In genomic region chr2:236051803-236052202, GRCh38 we compare ENCODE assay signal across 17 cellular contexts.
DNase-seq lines count a peak whose midpoint lies in the region; ATAC-seq and TF ChIP-seq lines count a peak whose summit lies in the region.
"Had no signal": no experiment of that assay in that cellular context is flagged by ENCODE, and none has a peak within 500 bp of the region (broad histone marks: within the 10 kb centered on the region; RNA-seq: fewer than 3 reads in every experiment).

No MANE protein-coding gene starts in this region.

- DNase-seq in breast epithelium (ENCODE audit: low spot score in 2 of 2) (no peak), mammary epithelial cell (no peak), mesenchymal stem cell (no peak), retina (peak; percentile 32), WERI-Rb-1 (no peak), PC-3 (no peak), NCI-H1092 (lab: John Stamatoyannopoulos, UW) (no peak)
- DNase-seq: Caco-2; CD4-positive, CD25-positive, alpha-beta regulatory T cell; CD8-positive, alpha-beta T cell; DMS153; DND-41; GOT3; HCEC 1CT had no signal

- POLR2A ChIA-PET in PC-3 (lab: Charles Lee; ENCODE audit: unreplicated experiment), result no interaction called here

- H3F3A ChIP-seq in PC-3 (ENCODE audit: low read length, unreplicated experiment), result no peaks in the 10 kb centered on the region

- CTCF ChIA-PET in mammary epithelial cell (lab: Charles Lee; ENCODE audit: low non-redundant PET) (no interaction called here), PC-3 (lab: Charles Lee) (no interaction called here)

- no peak overlapping the region for H4K8ac ChIP-seq in mesenchymal stem cell (ENCODE audit: low read length)

- no peaks in the 10 kb centered on the region for H3K36me3 ChIP-seq in breast epithelium
- H3K36me3 ChIP-seq in mammary epithelial cell (ENCODE audit: insufficient read depth, low read length), result no peaks in the 10 kb centered on the region
- peaks cover 24% of the 10 kb centered on the region in 2 experiments for H3K36me3 ChIP-seq in mesenchymal stem cell (ENCODE audit: control insufficient read depth in 1 of 2, insufficient read depth in 2 of 2, low read depth in 1 of 2, low read length in 2 of 2)
- H3K36me3 ChIP-seq in WERI-Rb-1, result peaks cover 49% of the 10 kb centered on the region
- H3K36me3 ChIP-seq in PC-3 (ENCODE audit: low read depth, low read length), result peaks cover 3% of the 10 kb centered on the region; the same call in 1 of the 2 replicates

- H2AK5ac ChIP-seq in mesenchymal stem cell (ENCODE audit: low read length, severe bottlenecking), result no peak overlapping the region

- H3K27me3 ChIP-seq in breast epithelium (no peaks in the 10 kb centered on the region), mammary epithelial cell (ENCODE audit: insufficient read depth, low read length) (no peaks in the 10 kb centered on the region), mesenchymal stem cell (ENCODE audit: control insufficient read depth in 1 of 2, insufficient read depth in 1 of 2, low read length in 2 of 2) (no peaks in the 10 kb centered on the region), WERI-Rb-1 (ENCODE audit: insufficient read depth, low read depth, severe bottlenecking) (no peaks in the 10 kb centered on the region), PC-3 (ENCODE audit: low read length) (no peaks in the 10 kb centered on the region)
- H3K27me3 ChIP-seq: BLaER1 had no signal

- H3K9ac ChIP-seq in mammary epithelial cell (ENCODE audit: insufficient read depth, low read length), result no peak overlapping the region
- H3K9ac ChIP-seq in mesenchymal stem cell (ENCODE audit: low read length), result peak overlapping the region; percentile 42
- H3K9ac ChIP-seq in PC-3 (ENCODE audit: low read length), result no peak overlapping the region
- H3K9ac ChIP-seq: BLaER1 had no signal

- H3K79me1 ChIP-seq in mesenchymal stem cell (replicated peaks; ENCODE audit: low read length, poor library complexity, severe bottlenecking), result no peaks in the 10 kb centered on the region

- H3K9me3 ChIP-seq in breast epithelium (no peaks in the 10 kb centered on the region), mammary epithelial cell (replicated peaks; ENCODE audit: insufficient read depth, low read length) (no peaks in the 10 kb centered on the region), mesenchymal stem cell (ENCODE audit: control insufficient read depth, low read length) (no peaks in the 10 kb centered on the region), WERI-Rb-1 (ENCODE audit: severe bottlenecking) (no peaks in the 10 kb centered on the region), PC-3 (ENCODE audit: low read length) (no peaks in the 10 kb centered on the region)
- H3K9me3 ChIP-seq: BLaER1, Caco-2 had no signal

- H2BK120ac ChIP-seq in mesenchymal stem cell (ENCODE audit: low read depth, low read length), result no peak overlapping the region

- no peak overlapping the region for H3K18ac ChIP-seq in mesenchymal stem cell (ENCODE audit: low read depth in 1 of 2, low read length in 2 of 2)

- H3K9me2 ChIP-seq in PC-3 (replicated peaks; ENCODE audit: low read length), result no peaks in the 10 kb centered on the region

- no peak overlapping the region for H2BK12ac ChIP-seq in mesenchymal stem cell (ENCODE audit: low read length in 2 of 2)

- BruUV-seq in mammary epithelial cell (replicated peaks; lab: Mats Ljungman, UMichigan), result no TSS peak
- BruUV-seq in PC-3 (replicated peaks; lab: Mats Ljungman, UMichigan), result no TSS peak

- no peak overlapping the region for H3K23ac ChIP-seq in mesenchymal stem cell (ENCODE audit: low read length in 2 of 2)

- H4K91ac ChIP-seq in mesenchymal stem cell (ENCODE audit: low read length), result no peak overlapping the region

- H2AFZ ChIP-seq in mammary epithelial cell (ENCODE audit: low read depth, low read length), result no peak overlapping the region
- H2AFZ ChIP-seq in mesenchymal stem cell (ENCODE audit: low read depth, low read length), result no peak overlapping the region
- no peak overlapping the region for H2AFZ ChIP-seq in PC-3 (ENCODE audit: low read length)

- peak overlapping the region in 2 of 3 donors; percentile 26 to 37 for H3K4me3 ChIP-seq in breast epithelium
- no peak overlapping the region for H3K4me3 ChIP-seq in mammary epithelial cell (replicated peaks in 1 of 3; ENCODE audit: insufficient read depth in 1 of 3, low read depth in 2 of 3, low read length in 3 of 3)
- no peak overlapping the region for H3K4me3 ChIP-seq in mesenchymal stem cell (ENCODE audit: insufficient read depth in 1 of 2, low read depth in 1 of 2, low read length in 2 of 2)
- no peak overlapping the region for H3K4me3 ChIP-seq in WERI-Rb-1 (ENCODE audit: low read depth, low read length)
- H3K4me3 ChIP-seq in PC-3 (ENCODE audit: low read length), result no peak overlapping the region
- H3K4me3 ChIP-seq: BLaER1 had no signal

- intact Hi-C loops in breast epithelium (cut with DNase I; ENCODE audit: low total_unique reads), result no loop called here
- intact Hi-C loops in mammary epithelial cell (cut with micrococcal nuclease), result no loop called here
- intact Hi-C loops in PC-3 (cut with micrococcal nuclease), result no loop called here

- no peak for TF ChIP-seq POLR2A in breast epithelium (IDR thresholded peaks at IDR 0.05)

- H3K4ac ChIP-seq in mesenchymal stem cell (ENCODE audit: low read depth in 1 of 2, low read length in 2 of 2), result no peak overlapping the region

- no peak overlapping the region for H3K4me2 ChIP-seq in mammary epithelial cell (ENCODE audit: insufficient read depth, low read depth, low read length)
- H3K4me2 ChIP-seq in mesenchymal stem cell (ENCODE audit: low read length, poor library complexity, severe bottlenecking), result no peak overlapping the region
- no peak overlapping the region for H3K4me2 ChIP-seq in PC-3 (ENCODE audit: low read length)
- H3K4me2 ChIP-seq: BLaER1 had no signal

- 94% methylated on average over 10 of the region's 11 CpGs for WGBS in mammary epithelial cell (ENCODE audit: low coverage, missing lambda C conversion rate)
- 88% methylated on average over 9 of the region's 11 CpGs for WGBS in mesenchymal stem cell

- no peak overlapping the region for H2BK15ac ChIP-seq in mesenchymal stem cell (ENCODE audit: low read depth, poor library complexity, severe bottlenecking)

- H3K27ac ChIP-seq in breast epithelium (no peak overlapping the region), mammary epithelial cell (ENCODE audit: insufficient read depth, low read depth, low read length) (no peak overlapping the region), mesenchymal stem cell (ENCODE audit: low read length, poor library complexity, severe bottlenecking) (no peak overlapping the region), WERI-Rb-1 (no peak overlapping the region), PC-3 (ENCODE audit: low read length) (no peak overlapping the region)
- H3K27ac ChIP-seq: 22Rv1, BLaER1, C4-2B had no signal

- no peaks in the 10 kb centered on the region for H3K4me1 ChIP-seq in breast epithelium
- H3K4me1 ChIP-seq in mammary epithelial cell (ENCODE audit: insufficient read depth, low read length), result no peaks in the 10 kb centered on the region
- H3K4me1 ChIP-seq in mesenchymal stem cell (ENCODE audit: control insufficient read depth, insufficient read depth, low read depth, low read length), result peaks cover 1% of the 10 kb centered on the region
- H3K4me1 ChIP-seq in PC-3 (ENCODE audit: insufficient read depth, low read length), result peaks cover 17% of the 10 kb centered on the region

- no peak for ATAC-seq in PC-3
- ATAC-seq: CD8-positive, alpha-beta T cell had no signal

- H4K20me1 ChIP-seq in mammary epithelial cell (ENCODE audit: insufficient read depth, low read length) (no peaks in the 10 kb centered on the region), PC-3 (ENCODE audit: low read length) (no peaks in the 10 kb centered on the region)

- in situ Hi-C loops in mammary epithelial cell (cut with MboI; ENCODE audit: low sequenced_read_pairs in 2 of 2), result no loop called here

- H3K79me2 ChIP-seq in mammary epithelial cell (ENCODE audit: insufficient read depth, low read length), result no peaks in the 10 kb centered on the region
- H3K79me2 ChIP-seq in PC-3 (ENCODE audit: low read length), result no peaks in the 10 kb centered on the region

- no peak overlapping the region for H3K14ac ChIP-seq in mesenchymal stem cell (ENCODE audit: low read length in 2 of 2)

- no peak overlapping the region for H2BK5ac ChIP-seq in mesenchymal stem cell (ENCODE audit: low read depth, low read length, poor library complexity, severe bottlenecking)

- dilution Hi-C loops in mammary epithelial cell (cut with HindIII; ENCODE audit: low sequenced_read_pairs), result no loop called here

- TF ChIP-seq CTCF in breast epithelium (IDR thresholded peaks at IDR 0.05), result no peak
- TF ChIP-seq CTCF in mammary epithelial cell (conservative IDR thresholded peaks at IDR 0.05 in 1 of 2, IDR thresholded peaks at IDR 0.05 in 1 of 2; ENCODE audit: extremely low read depth in 1 of 2, insufficient read depth in 1 of 2, low read depth in 1 of 2, low read length in 2 of 2), result no peak
- TF ChIP-seq CTCF in WERI-Rb-1 (IDR thresholded peaks at IDR 0.05; ENCODE audit: low read depth, low read length), result no peak
- TF ChIP-seq CTCF in PC-3 (conservative IDR thresholded peaks at IDR 0.05; ENCODE audit: low read depth, low read length), result no peak

Comparison
In these comparisons a context has a peak if more than half of its experiments do, and no peak if none do; other contexts are left out.
1. H3K4me3 ChIP-seq: peak in breast epithelium (2 of 3); none in mammary epithelial cell (0 of 3), mesenchymal stem cell (0 of 2), WERI-Rb-1 (single experiment) and PC-3 (single experiment).